In the genomic region with DNA sequence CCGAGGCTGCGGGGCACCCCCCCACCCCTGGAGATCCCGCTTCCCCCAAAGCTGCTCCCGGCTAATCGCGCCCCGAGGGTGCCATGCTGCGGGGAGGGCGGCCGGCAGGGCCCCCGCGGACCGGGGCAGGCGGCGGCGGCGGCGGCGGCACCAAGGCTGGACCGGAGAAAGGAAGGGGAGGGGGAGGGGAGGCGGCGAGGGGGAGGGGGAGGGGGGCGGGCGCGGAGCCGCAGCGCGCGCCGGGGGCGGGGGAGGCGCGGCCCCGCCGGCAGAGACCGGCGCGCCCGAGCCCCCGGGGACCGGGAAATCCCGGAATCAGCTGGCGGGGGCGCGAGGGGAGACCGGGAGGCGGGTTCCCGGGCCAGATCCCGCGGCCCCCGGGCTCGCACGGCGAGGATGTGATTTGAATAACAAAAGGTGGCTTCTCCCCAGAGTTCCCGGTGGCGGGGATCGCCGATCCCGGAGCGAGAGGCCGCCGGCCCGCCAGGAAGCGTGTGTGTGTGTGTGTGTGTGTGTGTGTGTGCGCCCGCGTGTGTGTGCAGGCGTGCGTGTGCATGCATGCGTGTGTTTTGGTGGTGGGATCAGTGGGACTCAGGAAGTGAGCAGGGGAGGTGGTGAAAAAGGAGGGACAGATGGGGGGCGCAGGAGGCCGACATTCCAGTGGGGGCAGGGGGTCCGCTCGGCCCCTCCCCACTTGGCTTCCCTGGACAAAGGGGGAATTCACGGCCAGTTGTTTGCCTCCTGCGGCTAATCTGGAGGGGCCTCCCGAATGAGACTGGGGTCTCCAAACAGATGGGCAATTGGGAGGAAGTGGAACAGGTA, we compare ENCODE assay signal across 8 cellular contexts.
A peak's percentile ranks its signal among the peaks of the same experiment; 100 is the strongest.
DNase-seq lines count a peak whose midpoint lies in the region; ATAC-seq, FAIRE-seq and TF ChIP-seq lines count a peak whose summit lies in the region.

No MANE protein-coding gene starts in this region.

- H3K9me3 ChIP-seq in BLaER1 treated with 17β-estradiol and CSF1 and Interleukin-3, amounts not matched to agents 10 nM and 100 nM (replicated peaks in 1 of 11), result peaks cover 5 to 15% (median 13%) of the 10 kb centered on the region in 11 experiments; a peak in 19 of 22 replicates
- H3K9me3 ChIP-seq in K562 (replicated peaks; ENCODE audit: control insufficient read depth, insufficient read depth, low read depth, low read length) (peaks cover 10% of the 10 kb centered on the region), iPS-20b (ENCODE audit: insufficient read depth, low read depth, low read length) (no peaks in the 10 kb centered on the region)

- 3% methylated on average over 42 of the region's 77 CpGs for WGBS in K562 (ENCODE audit: insufficient coverage, low coverage, missing lambda C conversion rate)

- peaks cover 23 to 78% (median 41%) of the 10 kb centered on the region in 10 experiments for H3K4me1 ChIP-seq in BLaER1 treated with 17β-estradiol and CSF1 and Interleukin-3, amounts not matched to agents 10 nM and 100 nM
- H3K4me1 ChIP-seq in K562 (replicated peaks in 1 of 2; ENCODE audit: control insufficient read depth in 2 of 2, insufficient read depth in 2 of 2, low read length in 2 of 2), result peaks cover 12 to 14% of the 10 kb centered on the region in 2 experiments
- peaks cover 16% of the 10 kb centered on the region; the same call in 1 of the 2 replicates for H3K4me1 ChIP-seq in iPS-20b (ENCODE audit: insufficient read depth, low read length)

- peak overlapping the region; percentile 75 to 93 (median 85) for H3K27ac ChIP-seq in BLaER1 treated with 17β-estradiol and CSF1 and Interleukin-3, amounts not matched to agents 10 nM and 100 nM
- H3K27ac ChIP-seq in K562 (ENCODE audit: extremely low read depth, low read depth, low read length), result peak overlapping the region; percentile 63; the same call in 2 of the 3 replicates
- H3K27ac ChIP-seq in iPS-20b (ENCODE audit: low read length), result peak overlapping the region; percentile 97

- in situ Hi-C loops in K562 (cut with MboI), result loop anchor here (25.0 kb wide), 1 partner anchor 998 kb away; a partner anchor contains a TSS

- no TSS peak for BruUV-seq in K562 (replicated peaks; lab: Mats Ljungman, UMichigan)

- no peak for FAIRE-seq in K562 (lab: Jason Lieb, UNC)

- ATAC-seq in K562 (peak; percentile 59), GM21619 (IDR thresholded peaks at IDR 0.05; ENCODE audit: unreplicated experiment) (no peak), HG02870 (IDR thresholded peaks at IDR 0.05; ENCODE audit: unreplicated experiment) (no peak)

- POLR2A ChIA-PET in K562 (lab: Yijun Ruan, JAX), result interaction anchor here (0.6 kb wide), 1 partner anchor 64 kb away, joined by 3 read pairs; no protein-coding TSS in a partner anchor

- peak overlapping the region; percentile 86 for H3K4me3 Mint-ChIP-seq in HFFc6

- peak; percentile 63 for TF ChIP-seq POLR2A in K562 (conservative IDR thresholded peaks at IDR 0.05)

- H3K4me2 ChIP-seq in BLaER1 treated with 17β-estradiol and CSF1 and Interleukin-3, amounts not matched to agents 10 nM and 100 nM, result peak overlapping the region; percentile 92 to 99 (median 97)
- peak overlapping the region; percentile 93 for H3K4me2 ChIP-seq in K562 (ENCODE audit: insufficient read depth, low read length)

- H3K9me3 Mint-ChIP-seq in HFFc6, result no peaks in the 10 kb centered on the region

- peaks cover 0 to 16% (median 4%) of the 10 kb centered on the region in 11 experiments; a peak in 6 of 22 replicates for H3K27me3 ChIP-seq in BLaER1 treated with 17β-estradiol and CSF1 and Interleukin-3, amounts not matched to agents 10 nM and 100 nM
- H3K27me3 ChIP-seq in K562 (ENCODE audit: control insufficient read depth in 2 of 2, insufficient read depth in 2 of 2, low read length in 2 of 2) (no peaks in the 10 kb centered on the region), iPS-20b (ENCODE audit: insufficient read depth, low read length) (no peaks in the 10 kb centered on the region)

- peak overlapping the region; percentile 50; the same call in 1 of the 2 replicates for H3K27ac Mint-ChIP-seq in HFFc6

- peak; percentile 22 for DNase-seq in HFFc6
- DNase-seq in SW480 (ENCODE audit: low spot score), result peak; percentile 78
- DNase-seq in K562 (ENCODE audit: extremely low read depth in 1 of 4, low spot score in 3 of 4), result peak; percentile 52 to 94 (median 83)
- DNase-seq in skeletal muscle cell (ENCODE audit: low read depth), result no peak

- peak overlapping the region; percentile 82 to 94 (median 87) for H3K9ac ChIP-seq in BLaER1 treated with 17β-estradiol and CSF1 and Interleukin-3, amounts not matched to agents 10 nM and 100 nM
- H3K9ac ChIP-seq in K562 (ENCODE audit: insufficient read depth in 1 of 2, low read depth in 2 of 2, low read length in 2 of 2) (peak overlapping the region; percentile 66 to 93), iPS-20b (ENCODE audit: low read depth, low read length) (peak overlapping the region; percentile 97)

- peak overlapping the region; percentile 97 for H2AFZ ChIP-seq in K562 (ENCODE audit: low read depth, low read length)

- H3K79me2 ChIP-seq in K562 (ENCODE audit: control insufficient read depth, insufficient read depth, low read length), result no peaks in the 10 kb centered on the region

- H3K36me3 ChIP-seq in BLaER1 treated with 17β-estradiol and CSF1 and Interleukin-3, amounts not matched to agents 10 nM and 100 nM, result peaks cover 0 to 28% (median 7%) of the 10 kb centered on the region in 11 experiments; a peak in 11 of 22 replicates
- H3K36me3 ChIP-seq in K562 (ENCODE audit: control insufficient read depth, insufficient read depth, low read length) (no peaks in the 10 kb centered on the region), iPS-20b (ENCODE audit: insufficient read depth, low read depth, low read length) (peaks cover 13% of the 10 kb centered on the region)

- H3K36me3 Mint-ChIP-seq in HFFc6 (ENCODE audit: low read depth), result no peaks in the 10 kb centered on the region

- no peaks in the 10 kb centered on the region for H3K9me1 ChIP-seq in K562 (ENCODE audit: control insufficient read depth, insufficient read depth, low read length)

- TF ChIP-seq EP300 in K562 (IDR thresholded peaks at IDR 0.05; ENCODE audit: low read length), result no peak

- CTCF ChIA-PET in K562 (lab: Yijun Ruan, JAX; ENCODE audit: low intra/inter-chr PET ratio), result no interaction called here

- H3K27me3 Mint-ChIP-seq in HFFc6 (ENCODE audit: insufficient read depth), result peaks cover 4% of the 10 kb centered on the region; the same call in 1 of the 2 replicates

- peak in 1 of 2 experiments; percentile 17; a peak in 2 of 4 replicates for TF ChIP-seq RAD21 in K562 (CRISPR knock-in tag; conservative IDR thresholded peaks at IDR 0.05 in 1 of 2, IDR thresholded peaks at IDR 0.05 in 1 of 2)

- intact Hi-C loops in K562 (cut with micrococcal nuclease), result no loop called here

- H4K20me1 ChIP-seq in BLaER1 treated with 17β-estradiol and CSF1 and Interleukin-3, amounts not matched to agents 10 nM and 100 nM, result no peaks in the 10 kb centered on the region
- H4K20me1 ChIP-seq in K562 (replicated peaks; ENCODE audit: control insufficient read depth, insufficient read depth, low read length), result no peaks in the 10 kb centered on the region

- H3K4me3 ChIP-seq in BLaER1 treated with 17β-estradiol and CSF1 and Interleukin-3, amounts not matched to agents 10 nM and 100 nM, result peak overlapping the region; percentile 68 to 92 (median 74)
- H3K4me3 ChIP-seq in K562, result peak overlapping the region; percentile 69
- peak overlapping the region; percentile 90 for H3K4me3 ChIP-seq in iPS-20b (ENCODE audit: low read length)
- H3K4me3 ChIP-seq in skeletal muscle cell (ENCODE audit: low read depth, low read length), result peak overlapping the region; percentile 57

- TF ChIP-seq CTCF in HFFc6 (IDR thresholded peaks at IDR 0.05) (no peak), K562 (IDR thresholded peaks at IDR 0.05 in 2 of 3, conservative IDR thresholded peaks at IDR 0.05 in 1 of 3; ENCODE audit: insufficient read depth in 2 of 3, low read depth in 1 of 3, low read length in 3 of 3) (no peak)

- H3K4me1 Mint-ChIP-seq in HFFc6 (ENCODE audit: low read depth), result peaks cover 21% of the 10 kb centered on the region

TF ChIP-seq in K562, 482 proteins besides CTCF, POLR2A, EP300 and RAD21 (continues in another document):
- TF ChIP-seq BDP1 (IDR thresholded peaks at IDR 0.05; ENCODE audit: insufficient read depth, insufficient read length), result no peak
- TF ChIP-seq ZNF408 (CRISPR knock-in tag; IDR thresholded peaks at IDR 0.05; ENCODE audit: low read depth), result no peak
- no peak for TF ChIP-seq NR4A1 (CRISPR knock-in tag; IDR thresholded peaks at IDR 0.05)
- TF ChIP-seq NR4A1 (tag; IDR thresholded peaks at IDR 0.05), result no peak
- TF ChIP-seq HMGN3 (IDR thresholded peaks at IDR 0.05; ENCODE audit: borderline replicate concordance, extremely low read depth, insufficient read length, low read depth, low read length), result no peak
- TF ChIP-seq PHTF2 (CRISPR knock-in tag; IDR thresholded peaks at IDR 0.05), result no peak
- TF ChIP-seq TBP (optimal IDR thresholded peaks at IDR 0.05; ENCODE audit: low read depth, low read length), result no peak
- TF ChIP-seq MTA2 (IDR thresholded peaks at IDR 0.05; ENCODE audit: low read depth), result no peak
- TF ChIP-seq ZNF764 (CRISPR knock-in tag; IDR thresholded peaks at IDR 0.05; ENCODE audit: low read depth), result no peak
- 0 out of 2 replicates have a peak, but pooled peaks have one; percentile 38 for TF ChIP-seq SOX6 (IDR thresholded peaks at IDR 0.05)
- TF ChIP-seq ELF1 (tag; IDR thresholded peaks at IDR 0.05), result no peak
- no peak for TF ChIP-seq HIVEP1 (CRISPR knock-in tag; IDR thresholded peaks at IDR 0.05)
